ENCODE assay signal across 24 cellular contexts in the genomic region with DNA sequence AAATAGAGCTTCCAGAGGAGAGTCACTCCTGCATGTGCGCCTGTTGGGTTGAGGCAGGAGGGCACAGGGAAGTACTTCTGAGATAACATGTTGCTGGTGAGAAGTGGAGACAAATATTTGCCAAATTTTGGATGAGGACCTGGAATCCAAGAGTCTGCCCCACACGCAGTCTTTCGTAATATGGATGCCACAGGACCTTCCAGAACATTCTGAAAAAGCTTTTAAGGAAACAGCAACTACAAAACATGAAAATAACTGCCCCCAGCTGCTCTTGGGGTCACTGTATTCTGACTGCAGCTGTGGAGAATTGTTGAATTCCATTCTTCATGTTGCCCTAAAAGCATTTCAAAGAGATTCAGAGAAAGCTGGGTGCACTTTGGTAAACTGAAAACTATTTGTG.
"Had no signal": no experiment of that assay in that cellular context is flagged by ENCODE, and none has a peak within 500 bp of the region (broad histone marks: within the 10 kb centered on the region; RNA-seq: fewer than 3 reads in every experiment).

No MANE protein-coding gene starts in this region.

- H3K9me3 ChIP-seq: left ventricle myocardium inferior, mucosa of descending colon, ovary, right atrium auricular region, right lobe of liver, suprapubic skin, thoracic aorta, tibial artery, upper lobe of right lung had no signal

- H3K36me3 ChIP-seq: left ventricle myocardium inferior, ovary, right atrium auricular region, right lobe of liver, suprapubic skin, thoracic aorta, tibial artery, upper lobe of right lung had no signal

- DNase-seq: left ventricle myocardium inferior; midbrain; mucosa of descending colon; naive thymus-derived CD4-positive, alpha-beta T cell; ovary; right lobe of liver; stimulated activated CD4-positive, alpha-beta T cell treated with anti-CD3 and anti-CD28 coated beads, Interleukin-12 subunit alpha, Interleukin-12 subunit beta, amount 100 ng/mL, for 4 hours; stimulated activated CD4-positive, alpha-beta T cell treated with anti-CD3 and anti-CD28 coated beads, Interleukin-15, amount 100 ng/mL, for 24 hours; stimulated activated CD4-positive, alpha-beta T cell treated with anti-CD3 and anti-CD28 coated beads, Interleukin-2, amount 100 ng/mL, for 24 hours; stimulated activated CD4-positive, alpha-beta T cell treated with anti-CD3 and anti-CD28 coated beads, Interleukin-4, amount 100 ng/mL, for 24 hours; stimulated activated naive CD4-positive, alpha-beta T cell; tibial artery; trophoblast cell; upper lobe of right lung had no signal

- H3K27ac Mint-ChIP-seq: naive thymus-derived CD4-positive, alpha-beta T cell; natural killer cell treated with Interleukin-12 subunit alpha and Interleukin-12 subunit beta and Interleukin-15 and Interleukin-18, amount 100 ng/mL, for 72 hours; progenitor cell of endocrine pancreas; stimulated activated effector memory CD8-positive, alpha-beta T cell treated with anti-CD3 and anti-CD28 coated beads, Interleukin-12 subunit alpha, Interleukin-12 subunit beta, amount 100 ng/mL, for 72 hours; stimulated activated naive CD8-positive, alpha-beta T cell treated with anti-CD3 and anti-CD28 coated beads, Interleukin-15, Interleukin-2, amounts not matched to agents 100 ng/mL and 50 ng/mL, for 24 hours had no signal

- H3K9me3 Mint-ChIP-seq: stimulated activated naive CD8-positive, alpha-beta T cell treated with anti-CD3 and anti-CD28 coated beads, Interleukin-15, Interleukin-2, amounts not matched to agents 100 ng/mL and 50 ng/mL, for 24 hours had no signal

- H3K4me1 ChIP-seq: right atrium auricular region, suprapubic skin, tibial artery, upper lobe of right lung had no signal

- H3K4me2 ChIP-seq: hepatocyte had no signal

- H3K36me3 Mint-ChIP-seq: naive thymus-derived CD4-positive, alpha-beta T cell; natural killer cell treated with Interleukin-12 subunit alpha and Interleukin-12 subunit beta and Interleukin-15 and Interleukin-18, amount 100 ng/mL, for 72 hours; stimulated activated effector memory CD8-positive, alpha-beta T cell treated with anti-CD3 and anti-CD28 coated beads, Interleukin-12 subunit alpha, Interleukin-12 subunit beta, amount 100 ng/mL, for 72 hours had no signal

- H3K27me3 Mint-ChIP-seq: progenitor cell of endocrine pancreas had no signal

- H3K4me1 Mint-ChIP-seq: naive thymus-derived CD4-positive, alpha-beta T cell; stimulated activated effector memory CD8-positive, alpha-beta T cell treated with anti-CD3 and anti-CD28 coated beads, Interleukin-12 subunit alpha, Interleukin-12 subunit beta, amount 100 ng/mL, for 72 hours had no signal

- ATAC-seq: mucosa of descending colon; naive thymus-derived CD4-positive, alpha-beta T cell; natural killer cell treated with Interleukin-12 subunit alpha and Interleukin-12 subunit beta and Interleukin-15 and Interleukin-18, amount 100 ng/mL, for 72 hours; right lobe of liver; stimulated activated effector memory CD8-positive, alpha-beta T cell treated with anti-CD3 and anti-CD28 coated beads, Interleukin-12 subunit alpha, Interleukin-12 subunit beta, amount 100 ng/mL, for 72 hours; upper lobe of right lung had no signal

- H3K4me3 ChIP-seq: hepatocyte, left ventricle myocardium inferior, lung, mucosa of descending colon, ovary, right atrium auricular region, right lobe of liver, skin epidermis, suprapubic skin, thoracic aorta, tibial artery, upper lobe of right lung had no signal

- H3K27ac ChIP-seq: hepatocyte, left ventricle myocardium inferior, ovary, right atrium auricular region, right lobe of liver, skin epidermis, suprapubic skin, thoracic aorta, tibial artery, upper lobe of right lung had no signal

- H3K79me2 ChIP-seq: hepatocyte had no signal

- H3K27me3 ChIP-seq: hepatocyte, ovary, right atrium auricular region, right lobe of liver, suprapubic skin, tibial artery, upper lobe of right lung had no signal

- H2AFZ ChIP-seq: hepatocyte had no signal

- H3K4me3 Mint-ChIP-seq: naive thymus-derived CD4-positive, alpha-beta T cell; natural killer cell treated with Interleukin-12 subunit alpha and Interleukin-12 subunit beta and Interleukin-15 and Interleukin-18, amount 100 ng/mL, for 72 hours; stimulated activated effector memory CD8-positive, alpha-beta T cell treated with anti-CD3 and anti-CD28 coated beads, Interleukin-12 subunit alpha, Interleukin-12 subunit beta, amount 100 ng/mL, for 72 hours; stimulated activated naive CD8-positive, alpha-beta T cell treated with anti-CD3 and anti-CD28 coated beads, Interleukin-15, Interleukin-2, amounts not matched to agents 100 ng/mL and 50 ng/mL, for 24 hours had no signal
